ENCODE assay signal across 11 cellular contexts in the genomic region with DNA sequence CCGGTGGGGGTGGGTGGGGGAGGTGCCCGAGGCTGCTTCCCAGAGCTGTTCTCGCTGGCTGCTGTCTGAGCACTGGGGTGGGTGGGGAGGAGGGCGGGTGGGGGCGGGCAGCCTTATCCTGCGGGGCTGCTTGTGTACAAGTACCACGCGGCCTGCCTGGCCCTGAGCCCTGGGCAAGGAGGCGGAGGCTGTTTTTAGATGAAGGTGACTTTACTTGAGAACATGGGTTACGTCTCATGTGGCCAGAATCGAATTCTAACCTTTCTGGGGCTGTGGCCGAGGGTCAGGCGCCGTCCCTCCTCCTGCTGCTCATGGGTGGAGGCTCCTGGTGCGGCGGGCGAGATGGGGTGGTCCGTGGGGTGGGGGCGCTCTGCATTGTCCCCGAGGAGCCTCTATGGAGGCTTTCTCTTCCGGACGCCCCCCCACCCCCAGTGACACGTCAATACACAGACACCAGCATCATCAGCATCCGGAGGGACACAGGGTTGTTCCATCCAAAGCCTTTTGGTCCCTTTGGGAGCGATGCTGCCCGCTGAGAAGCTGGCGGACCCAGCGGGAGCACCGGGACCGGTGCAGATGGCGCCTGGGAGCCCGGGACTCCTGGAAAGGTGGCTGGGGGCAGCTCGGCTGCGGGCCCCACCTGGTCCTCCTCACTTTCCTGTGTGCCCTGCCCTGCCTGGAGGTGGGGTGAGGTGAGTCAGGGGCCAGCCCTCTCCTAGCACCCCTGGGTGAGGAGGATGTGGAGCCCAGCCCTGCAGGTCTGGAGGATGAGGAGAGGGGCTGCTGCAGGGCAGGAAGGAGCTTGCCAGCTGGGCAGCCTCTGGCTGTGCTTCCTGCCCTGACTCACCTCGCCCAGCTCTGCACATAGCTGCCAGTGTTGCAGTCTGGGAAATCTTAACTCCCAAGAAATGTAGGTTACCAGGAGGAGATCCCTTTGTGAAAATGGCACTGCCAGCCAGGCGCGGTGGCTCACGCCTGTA. TPM values are rescaled to one million over a fixed set of nuclear protein-coding genes. Genes with fewer than 3 reads are reported as not detected.
DNase-seq lines count a peak whose midpoint lies in the region; TF ChIP-seq lines count a peak whose summit lies in the region.
"Had no signal": no experiment of that assay in that cellular context is flagged by ENCODE, and none has a peak within 500 bp of the region (broad histone marks: within the 10 kb centered on the region; RNA-seq: fewer than 3 reads in every experiment).

No MANE protein-coding gene starts in this region.

- peak overlapping the region; percentile 77 for H3K14ac ChIP-seq in neuronal stem cell (ENCODE audit: low read length)

- POLR2A ChIA-PET in RWPE1 (lab: Yijun Ruan, JAX; ENCODE audit: low non-redundant PET) = interaction anchor here (0.5 kb wide), 1 partner anchor 902 kb away, joined by 3 read pairs; no protein-coding TSS in a partner anchor
- POLR2A ChIA-PET in activated CD4-positive, alpha-beta memory T cell treated with anti-CD3 and anti-CD28 coated beads for 36 hours (lab: Charles Lee) = interaction anchor here (1.1 kb wide), 1 partner anchor 44 kb away, joined by 3 read pairs; no protein-coding TSS in a partner anchor
- POLR2A ChIA-PET in GM10248 (lab: Yijun Ruan, JAX) = interaction anchor here (0.5 to 0.7 kb wide), 4 partner anchors 43 to 1370 kb away, joined by 3 to 5 read pairs (median 4); no protein-coding TSS in a partner anchor
- POLR2A ChIA-PET in CD8-positive, alpha-beta memory T cell (lab: Charles Lee) = no interaction called here

- WGBS in neuronal stem cell (ENCODE audit: extremely low coverage in 2 of 2, insufficient read length in 2 of 2, insufficient replicate concordance in 1 of 2), 2 donors = no CpG with 5 or more reads among the region's 38 CpGs

- H2BK5ac ChIP-seq in neuronal stem cell (ENCODE audit: low read length) = no peak overlapping the region

- no peaks in the 10 kb centered on the region for H3K9me3 Mint-ChIP-seq in Calu3 (ENCODE audit: low read depth, unreplicated experiment)
- H3K9me3 Mint-ChIP-seq in activated CD4-positive, alpha-beta memory T cell treated with anti-CD3 and anti-CD28 coated beads for 36 hours = no peaks in the 10 kb centered on the region
- H3K9me3 Mint-ChIP-seq in CD8-positive, alpha-beta memory T cell = no peaks in the 10 kb centered on the region

- no peak overlapping the region for H2BK120ac ChIP-seq in neuronal stem cell (ENCODE audit: low read depth, low read length)

- H2AK5ac ChIP-seq in neuronal stem cell (ENCODE audit: low read depth, low read length) = peak overlapping the region; percentile 95

- H3K27me3 Mint-ChIP-seq in Calu3 (ENCODE audit: unreplicated experiment) = no peaks in the 10 kb centered on the region
- H3K27me3 Mint-ChIP-seq in activated CD4-positive, alpha-beta memory T cell treated with anti-CD3 and anti-CD28 coated beads for 36 hours = no peaks in the 10 kb centered on the region
- H3K27me3 Mint-ChIP-seq in CD8-positive, alpha-beta memory T cell = peaks cover 0 to 9% of the 10 kb centered on the region in 2 donors

- H3K9me3 ChIP-seq in neuronal stem cell (replicated peaks in 1 of 2; ENCODE audit: control insufficient read depth in 2 of 2, insufficient read depth in 1 of 2, low read depth in 1 of 2, low read length in 2 of 2) = no peaks in the 10 kb centered on the region
- no peaks in the 10 kb centered on the region for H3K9me3 ChIP-seq in CD8-positive, alpha-beta memory T cell (ENCODE audit: low read length)

- no peak for TF ChIP-seq CTCF in Calu3 (IDR thresholded peaks at IDR 0.05; ENCODE audit: unreplicated experiment)
- TF ChIP-seq CTCF in RWPE1 (conservative IDR thresholded peaks at IDR 0.05; ENCODE audit: low read depth) = no peak
- no peak for TF ChIP-seq CTCF in GM10248 (IDR thresholded peaks at IDR 0.05; ENCODE audit: control extremely low read depth, extremely low read depth, low read depth, missing control alignments)

- peaks cover 34% of the 10 kb centered on the region for H3K79me1 ChIP-seq in neuronal stem cell (ENCODE audit: low read depth, low read length)

- no peak overlapping the region for H4K8ac ChIP-seq in neuronal stem cell (ENCODE audit: low read depth, low read length)

- peaks cover 13 to 17% of the 10 kb centered on the region in 2 donors for H3K4me1 ChIP-seq in neuronal stem cell (ENCODE audit: control insufficient read depth in 2 of 2, insufficient read depth in 1 of 2, low read depth in 1 of 2, low read length in 2 of 2)
- H3K4me1 ChIP-seq in CD8-positive, alpha-beta memory T cell (ENCODE audit: insufficient read depth, low read length) = peaks cover 23% of the 10 kb centered on the region

- no peak overlapping the region for H3K4me3 ChIP-seq in neuronal stem cell (ENCODE audit: low read length in 2 of 2)
- no peak overlapping the region for H3K4me3 ChIP-seq in CD8-positive, alpha-beta memory T cell (ENCODE audit: low read length)

- H2AFZ ChIP-seq in neuronal stem cell (ENCODE audit: low read length) = no peak overlapping the region

- H3K4me2 ChIP-seq in neuronal stem cell (ENCODE audit: insufficient read depth, low read length, poor library complexity, severe bottlenecking) = peak overlapping the region; percentile 71

- H4K91ac ChIP-seq in neuronal stem cell (ENCODE audit: low read depth, low read length, poor library complexity) = no peak overlapping the region

- no peak overlapping the region for H3K23ac ChIP-seq in neuronal stem cell (ENCODE audit: low read depth, low read length, poor library complexity)

- no TSS peak for BruUV-seq in Calu3 (replicated peaks; lab: Mats Ljungman, UMichigan)

- peak overlapping the region; percentile 89 for H3K18ac ChIP-seq in neuronal stem cell (ENCODE audit: low read length)

- H2BK12ac ChIP-seq in neuronal stem cell (ENCODE audit: low read length) = no peak overlapping the region

- H3K4ac ChIP-seq in neuronal stem cell (ENCODE audit: low read length) = no peak overlapping the region

- H3K27ac Mint-ChIP-seq in Calu3 (ENCODE audit: unreplicated experiment) = no peak overlapping the region
- no peak overlapping the region for H3K27ac Mint-ChIP-seq in activated CD4-positive, alpha-beta memory T cell treated with anti-CD3 and anti-CD28 coated beads for 36 hours
- H3K27ac Mint-ChIP-seq in CD8-positive, alpha-beta memory T cell = no peak overlapping the region

- DNase-seq in Calu3 = no peak
- peak; percentile 78 for DNase-seq in RWPE1 (ENCODE audit: low spot score)
- DNase-seq in fibroblast of gingiva (ENCODE audit: low read depth) = peak; percentile 24
- DNase-seq in neuronal stem cell (ENCODE audit: low spot score) = no peak
- DNase-seq in DMS53 (lab: John Stamatoyannopoulos, UW) = no peak
- DNase-seq in activated CD4-positive, alpha-beta memory T cell treated with anti-CD3 and anti-CD28 coated beads for 36 hours = no peak
- no peak for DNase-seq in GM10248 (ENCODE audit: extremely low spot score)
- no peak for DNase-seq in CD8-positive, alpha-beta memory T cell
- DNase-seq: activated naive CD4-positive, alpha-beta T cell; NCI-H146; stimulated activated CD4-positive, alpha-beta T cell treated with anti-CD3 and anti-CD28 coated beads, Interleukin-2, amount 100 ng/mL, for 24 hours had no signal

- peak overlapping the region; percentile 96 for H3K4me3 Mint-ChIP-seq in Calu3 (ENCODE audit: low read depth, unreplicated experiment)
- no peak overlapping the region for H3K4me3 Mint-ChIP-seq in activated CD4-positive, alpha-beta memory T cell treated with anti-CD3 and anti-CD28 coated beads for 36 hours
- H3K4me3 Mint-ChIP-seq in CD8-positive, alpha-beta memory T cell = peak overlapping the region in 2 of 7 donors; percentile 44 to 63

- H3K27ac ChIP-seq in RWPE1 (peak overlapping the region; percentile 99), neuronal stem cell (replicated peaks; ENCODE audit: low read length) (no peak overlapping the region)
- no peak overlapping the region for H3K27ac ChIP-seq in CD8-positive, alpha-beta memory T cell (ENCODE audit: low read depth, low read length)

- CTCF ChIA-PET in Calu3 (lab: Charles Lee) = interaction anchor here (0.5 to 0.6 kb wide), 2 partner anchors 20 to 36 kb away, joined by 3 to 4 read pairs; no protein-coding TSS in a partner anchor
- CTCF ChIA-PET in RWPE1 (lab: Yijun Ruan, JAX) = interaction anchor here (0.6 to 1.5 kb wide), 5 partner anchors 9 to 142 kb away, joined by 3 to 8 read pairs (median 3); no protein-coding TSS in a partner anchor
- CTCF ChIA-PET in activated CD4-positive, alpha-beta memory T cell treated with anti-CD3 and anti-CD28 coated beads for 36 hours (lab: Charles Lee) = interaction anchor here (1.3 to 3.1 kb wide), 3 partner anchors 8 to 65 kb away, joined by 4 to 18 read pairs (median 6); no protein-coding TSS in a partner anchor
- CTCF ChIA-PET in GM10248 (lab: Yijun Ruan, JAX) = interaction anchor here (1.2 to 2.5 kb wide), 3 partner anchors 8 to 158 kb away, joined by 3 to 12 read pairs (median 8); no protein-coding TSS in a partner anchor
- CTCF ChIA-PET in CD8-positive, alpha-beta memory T cell (lab: Charles Lee) = interaction anchor here (1.0 to 2.9 kb wide), 4 partner anchors 9 to 158 kb away, joined by 3 to 11 read pairs (median 6); no protein-coding TSS in a partner anchor

- peak overlapping the region; percentile 86 for H3K9ac ChIP-seq in neuronal stem cell (ENCODE audit: low read depth, low read length, poor library complexity)

- peaks cover 32 to 55% of the 10 kb centered on the region in 2 donors for H3K36me3 ChIP-seq in neuronal stem cell (replicated peaks in 1 of 2; ENCODE audit: control insufficient read depth in 2 of 2, insufficient read depth in 2 of 2, low read length in 2 of 2)
- no peaks in the 10 kb centered on the region for H3K36me3 ChIP-seq in CD8-positive, alpha-beta memory T cell (ENCODE audit: insufficient read depth, low read length)

- no peak overlapping the region for H2BK15ac ChIP-seq in neuronal stem cell (ENCODE audit: low read length)

- intact Hi-C loops in Calu3 (cut with micrococcal nuclease; ENCODE audit: unreplicated experiment) = no loop called here
- intact Hi-C loops in activated CD4-positive, alpha-beta memory T cell treated with anti-CD3 and anti-CD28 coated beads for 36 hours (cut with micrococcal nuclease) = no loop called here

- peaks cover 36% of the 10 kb centered on the region for H3K36me3 Mint-ChIP-seq in Calu3 (ENCODE audit: insufficient read depth, unreplicated experiment)
- peaks cover 2% of the 10 kb centered on the region for H3K36me3 Mint-ChIP-seq in activated CD4-positive, alpha-beta memory T cell treated with anti-CD3 and anti-CD28 coated beads for 36 hours
- H3K36me3 Mint-ChIP-seq in CD8-positive, alpha-beta memory T cell = peaks cover 0 to 34% (median 0%) of the 10 kb centered on the region in 3 donors

- peaks cover 16% of the 10 kb centered on the region for H3K4me1 Mint-ChIP-seq in Calu3 (ENCODE audit: low read depth, unreplicated experiment)
- H3K4me1 Mint-ChIP-seq in activated CD4-positive, alpha-beta memory T cell treated with anti-CD3 and anti-CD28 coated beads for 36 hours (ENCODE audit: low read depth) = peaks cover 33% of the 10 kb centered on the region
- peaks cover 29 to 40% (median 33%) of the 10 kb centered on the region in 3 donors for H3K4me1 Mint-ChIP-seq in CD8-positive, alpha-beta memory T cell

- H3K27me3 ChIP-seq in neuronal stem cell (ENCODE audit: control insufficient read depth in 3 of 3, insufficient read depth in 3 of 3, low read depth in 1 of 3, low read length in 3 of 3) = no peaks in the 10 kb centered on the region
- H3K27me3 ChIP-seq in CD8-positive, alpha-beta memory T cell (ENCODE audit: insufficient read depth, low read length, poor library complexity, severe bottlenecking) = no peaks in the 10 kb centered on the region

RNA-seq across cellular contexts. Expression of a gene that starts 3.4 kb away (rescaled TPM):
- 354 and 394 TPM in 2 replicates for total RNA-seq in Calu3 (2022)
- polyA plus RNA-seq in neuronal stem cell (2013, experiment 1 of 2) = 596 TPM
- 585 TPM for polyA plus RNA-seq in neuronal stem cell (2013, experiment 2 of 2)
- 100 to 1,000 TPM; 185 to 205 TPM for total RNA-seq in activated CD4-positive, alpha-beta memory T cell treated with anti-CD3 and anti-CD28 coated beads for 36 hours
- 100 to 1,000 TPM; 250 to 262 TPM for total RNA-seq in CD8-positive, alpha-beta memory T cell
- polyA plus RNA-seq in CD8-positive, alpha-beta memory T cell = 436 TPM

RNA-seq across cellular contexts. Expression of a gene that starts 13.9 kb away (rescaled TPM):
- 0.09 and 0.32 TPM in 2 replicates for total RNA-seq in Calu3 (2022)
- 0.10 TPM for polyA plus RNA-seq in neuronal stem cell (2013, experiment 1 of 2)
- 0.10 TPM for polyA plus RNA-seq in neuronal stem cell (2013, experiment 2 of 2)
- total RNA-seq in activated CD4-positive, alpha-beta memory T cell treated with anti-CD3 and anti-CD28 coated beads for 36 hours = 1 to 10 TPM in 1 of 2 experiments, under 1 TPM in 1; 1.00 to 1.0 TPM
- under 1 TPM; 0.42 to 0.48 TPM for total RNA-seq in CD8-positive, alpha-beta memory T cell
- polyA plus RNA-seq in CD8-positive, alpha-beta memory T cell = not detected

RNA-seq across cellular contexts. Expression of a gene that starts 32.0 kb away (rescaled TPM):
- 0.42 TPM in 1 of 2 replicates, not detected in the other for total RNA-seq in Calu3 (2022)
- polyA plus RNA-seq in neuronal stem cell (2013, experiment 1 of 2) = 0.04 TPM
- 0.06 TPM for polyA plus RNA-seq in neuronal stem cell (2013, experiment 2 of 2)
- total RNA-seq in activated CD4-positive, alpha-beta memory T cell treated with anti-CD3 and anti-CD28 coated beads for 36 hours = 10 to 100 TPM; 27.2 to 27.4 TPM
- total RNA-seq in CD8-positive, alpha-beta memory T cell = 10 to 100 TPM; 48.8 to 50.5 TPM
- polyA plus RNA-seq in CD8-positive, alpha-beta memory T cell = 327 TPM

RNA-seq across cellular contexts. Expression of a gene that starts 44.3 kb away (rescaled TPM):
- total RNA-seq in Calu3 (2022) = 46.1 and 50.6 TPM in 2 replicates
- polyA plus RNA-seq in neuronal stem cell (2013, experiment 1 of 2) = 109 TPM
- polyA plus RNA-seq in neuronal stem cell (2013, experiment 2 of 2) = 105 TPM
- total RNA-seq in activated CD4-positive, alpha-beta memory T cell treated with anti-CD3 and anti-CD28 coated beads for 36 hours = 10 to 100 TPM; 45.9 to 46.4 TPM
- 10 to 100 TPM; 56.9 to 57.8 TPM for total RNA-seq in CD8-positive, alpha-beta memory T cell
- polyA plus RNA-seq in CD8-positive, alpha-beta memory T cell = 46.9 TPM

RNA-seq across cellular contexts. Expression of a gene that starts 57.5 kb away (rescaled TPM):
- 51.4 and 57.5 TPM in 2 replicates for total RNA-seq in Calu3 (2022)
- polyA plus RNA-seq in neuronal stem cell (2013, experiment 1 of 2) = 50.0 TPM
- 45.6 TPM for polyA plus RNA-seq in neuronal stem cell (2013, experiment 2 of 2)
- total RNA-seq in activated CD4-positive, alpha-beta memory T cell treated with anti-CD3 and anti-CD28 coated beads for 36 hours = 10 to 100 TPM; 71.5 to 72.5 TPM
- 10 to 100 TPM; 75.2 to 77.3 TPM for total RNA-seq in CD8-positive, alpha-beta memory T cell
- 58.8 TPM for polyA plus RNA-seq in CD8-positive, alpha-beta memory T cell

Comparison
In these comparisons a context has a peak if more than half of its experiments do, and no peak if none do; other contexts are left out.
1. DNase-seq: peak in RWPE1 (single experiment) and fibroblast of gingiva (single experiment); none in Calu3 (single experiment), neuronal stem cell (single experiment), DMS53 (single experiment), activated CD4-positive, alpha-beta memory T cell treated with anti-CD3 and anti-CD28 coated beads for 36 hours (single experiment), GM10248 (single experiment) and CD8-positive, alpha-beta memory T cell (0 of 5).
2. RNA of a gene that starts 32.0 kb away (total RNA-seq): 48.8 to 50.5 TPM in CD8-positive, alpha-beta memory T cell and 27.2 to 27.4 TPM in activated CD4-positive, alpha-beta memory T cell treated with anti-CD3 and anti-CD28 coated beads for 36 hours; 0.42 TPM in Calu3; every median in the first group is over 10 times any median in the second.